ENCODE assay signal across 8 cellular contexts in genomic region chr15:72116680-72117447, GRCh38. TPM values are rescaled to one million over a fixed set of nuclear protein-coding genes. Genes with fewer than 3 reads are reported as not detected.
A peak's percentile ranks its signal among the peaks of the same experiment; 100 is the strongest.
DNase-seq lines count a peak whose midpoint lies in the region; ATAC-seq and TF ChIP-seq lines count a peak whose summit lies in the region.

No MANE protein-coding gene starts in this region.

- no peak for TF ChIP-seq POLR2A in GM18505 (IDR thresholded peaks at IDR 0.05; ENCODE audit: borderline replicate concordance, extremely low read depth, insufficient read depth, insufficient read length)

- H3K4me3 ChIP-seq in LNCaP clone FGC (ENCODE audit: low read depth, low read length), result peak overlapping the region; percentile 68
- H3K4me3 ChIP-seq in heart right ventricle, result peak overlapping the region; percentile 74 to 98 (median 92)
- H3K4me3 ChIP-seq in trophoblast cell (ENCODE audit: low read depth, low read length), result peak overlapping the region; percentile 98

- peaks cover 4% of the 10 kb centered on the region for H3K27me3 Mint-ChIP-seq in activated naive CD8-positive, alpha-beta T cell treated with anti-CD3 and anti-CD28 coated beads, Interleukin-2, amount 10 ng/mL, durations not matched to agents 7 days and 5 days

- H3K14ac ChIP-seq in trophoblast cell (ENCODE audit: low read length), result no peak overlapping the region

- H3K4me1 ChIP-seq in heart right ventricle (peaks cover 3 to 55% (median 30%) of the 10 kb centered on the region in 9 donors), trophoblast cell (ENCODE audit: control insufficient read depth in 1 of 2, insufficient read depth in 2 of 2, low read length in 2 of 2) (peaks cover 0 to 2% of the 10 kb centered on the region in 2 experiments)

- no peaks in the 10 kb centered on the region for H3K9me3 ChIP-seq in heart right ventricle
- H3K9me3 ChIP-seq in trophoblast cell (ENCODE audit: insufficient read depth, low read depth, low read length), result no peaks in the 10 kb centered on the region

- H3K4ac ChIP-seq in trophoblast cell (ENCODE audit: low read depth, low read length), result no peak overlapping the region

- H2AK5ac ChIP-seq in trophoblast cell (ENCODE audit: low read length), result no peak overlapping the region

- H3K36me3 ChIP-seq in heart right ventricle (no peaks in the 10 kb centered on the region), trophoblast cell (ENCODE audit: control insufficient read depth in 1 of 2, insufficient read depth in 2 of 2, low read length in 2 of 2) (no peaks in the 10 kb centered on the region)

- DNase-seq in AG08395 (ENCODE audit: low spot score) (peak; percentile 17), LNCaP clone FGC (ENCODE audit: low read depth) (no peak), heart right ventricle (peak in 1 of 2 donors; percentile 45), trophoblast cell (peak; percentile 2 to 28), NCI-H1930 (lab: John Stamatoyannopoulos, UW) (no peak)
- no peak for DNase-seq in activated naive CD8-positive, alpha-beta T cell treated with anti-CD3 and anti-CD28 coated beads, Interleukin-2, amount 10 ng/mL, durations not matched to agents 7 days and 5 days

- no peak overlapping the region for H2BK120ac ChIP-seq in trophoblast cell (ENCODE audit: insufficient read depth, low read length, poor library complexity)

- H2BK12ac ChIP-seq in trophoblast cell (ENCODE audit: low read length), result no peak overlapping the region

- POLR2A ChIA-PET in activated naive CD8-positive, alpha-beta T cell treated with anti-CD3 and anti-CD28 coated beads, Interleukin-2, amount 10 ng/mL, durations not matched to agents 7 days and 5 days (lab: Charles Lee), result interaction anchor here (0.5 to 1.5 kb wide), 2 partner anchors 10 to 1834 kb away, joined by 3 read pairs; no protein-coding TSS in a partner anchor

- H4K91ac ChIP-seq in trophoblast cell (ENCODE audit: low read depth, low read length), result no peak overlapping the region

- no peaks in the 10 kb centered on the region for H3K36me3 Mint-ChIP-seq in activated naive CD8-positive, alpha-beta T cell treated with anti-CD3 and anti-CD28 coated beads, Interleukin-2, amount 10 ng/mL, durations not matched to agents 7 days and 5 days

- H3K27ac Mint-ChIP-seq in activated naive CD8-positive, alpha-beta T cell treated with anti-CD3 and anti-CD28 coated beads, Interleukin-2, amount 10 ng/mL, durations not matched to agents 7 days and 5 days, result peak overlapping the region; percentile 90

- no peak overlapping the region for H3K18ac ChIP-seq in trophoblast cell (ENCODE audit: low read length)

- H3K9me3 Mint-ChIP-seq in activated naive CD8-positive, alpha-beta T cell treated with anti-CD3 and anti-CD28 coated beads, Interleukin-2, amount 10 ng/mL, durations not matched to agents 7 days and 5 days, result no peaks in the 10 kb centered on the region

- H3K27me3 ChIP-seq in heart right ventricle (no peaks in the 10 kb centered on the region), trophoblast cell (ENCODE audit: insufficient read depth, low read length) (no peaks in the 10 kb centered on the region)

- no peak overlapping the region for H2BK5ac ChIP-seq in trophoblast cell (ENCODE audit: low read depth, low read length, poor library complexity)

- peak overlapping the region; percentile 0 for H3K9ac ChIP-seq in trophoblast cell (ENCODE audit: low read length)

- H3K4me1 Mint-ChIP-seq in activated naive CD8-positive, alpha-beta T cell treated with anti-CD3 and anti-CD28 coated beads, Interleukin-2, amount 10 ng/mL, durations not matched to agents 7 days and 5 days, result peaks cover 27% of the 10 kb centered on the region

- no peak overlapping the region for H4K12ac ChIP-seq in trophoblast cell (ENCODE audit: low read depth, low read length)

- WGBS in heart right ventricle, 2 donors, result 1 to 2% methylated on average over 23 of the region's 23 CpGs
- WGBS in trophoblast cell (ENCODE audit: extremely low coverage, insufficient coverage, insufficient read length), result no CpG with 5 or more reads among the region's 23 CpGs

- intact Hi-C loops in heart right ventricle (cut with DNase I), result loop anchor here in 1 of 10 donors (10.0 kb wide), 1 partner anchor 72 kb away; no protein-coding TSS in a partner anchor

- H3K27ac ChIP-seq in heart right ventricle (peak overlapping the region; percentile 88 to 99 (median 98)), trophoblast cell (ENCODE audit: low read depth, low read length) (peak overlapping the region; percentile 86)

- peak overlapping the region; percentile 88 for H3K4me3 Mint-ChIP-seq in activated naive CD8-positive, alpha-beta T cell treated with anti-CD3 and anti-CD28 coated beads, Interleukin-2, amount 10 ng/mL, durations not matched to agents 7 days and 5 days

- H3K79me2 ChIP-seq in trophoblast cell (ENCODE audit: control insufficient read depth, insufficient read depth, low read length, poor library complexity), result peaks cover 2% of the 10 kb centered on the region

- H2AFZ ChIP-seq in trophoblast cell (ENCODE audit: insufficient read depth, low read length, poor library complexity), result peak overlapping the region; percentile 98

- peak overlapping the region; percentile 91 for H3K4me2 ChIP-seq in trophoblast cell (ENCODE audit: low read length)

- TF ChIP-seq CTCF in LNCaP clone FGC (IDR thresholded peaks at IDR 0.05; ENCODE audit: control insufficient read depth, extremely low read depth, insufficient read depth) (no peak), heart right ventricle (IDR thresholded peaks at IDR 0.05) (no peak)

- ATAC-seq in GM18505 (IDR thresholded peaks at IDR 0.05; ENCODE audit: unreplicated experiment) (peak; percentile 1), heart right ventricle (peak; percentile 0 to 29 (median 14)), HG02678 (IDR thresholded peaks at IDR 0.05; ENCODE audit: unreplicated experiment) (no peak)
- no peak for ATAC-seq in activated naive CD8-positive, alpha-beta T cell treated with anti-CD3 and anti-CD28 coated beads, Interleukin-2, amount 10 ng/mL, durations not matched to agents 7 days and 5 days (ENCODE audit: low read depth)

- peaks cover 8% of the 10 kb centered on the region for H3K79me1 ChIP-seq in trophoblast cell (ENCODE audit: low read length)

- H4K8ac ChIP-seq in trophoblast cell (ENCODE audit: low read depth, low read length), result no peak overlapping the region

- no peak overlapping the region for H3K23ac ChIP-seq in trophoblast cell (ENCODE audit: low read length)

RNA-seq across cellular contexts. Expression of gene MYO9A, which starts 1.1 kb away (rescaled TPM):
- total RNA-seq in activated naive CD8-positive, alpha-beta T cell treated with anti-CD3 and anti-CD28 coated beads, Interleukin-2, amount 10 ng/mL, durations not matched to agents 7 days and 5 days, result 10 to 100 TPM; 24.1 to 31.2 TPM
- 10 to 100 TPM; 23.4 to 36.9 (median 30.0) TPM for total RNA-seq in heart right ventricle
- 1 to 10 TPM; 3.7 to 4.4 TPM for polyA plus RNA-seq in heart right ventricle
- 8.7 and 9.0 TPM in 2 replicates for polyA plus RNA-seq in trophoblast cell (2013)

RNA-seq across cellular contexts. Expression of gene SENP8, which starts 1.3 kb away (rescaled TPM):
- 1 to 10 TPM; 1.2 to 1.3 TPM for total RNA-seq in activated naive CD8-positive, alpha-beta T cell treated with anti-CD3 and anti-CD28 coated beads, Interleukin-2, amount 10 ng/mL, durations not matched to agents 7 days and 5 days
- total RNA-seq in heart right ventricle, result 1 to 10 TPM; 5.2 to 8.8 (median 6.7) TPM
- polyA plus RNA-seq in heart right ventricle, result 1 to 10 TPM; 1.8 to 3.2 TPM
- polyA plus RNA-seq in trophoblast cell (2013), result 2.2 and 2.3 TPM in 2 replicates

Comparison
In these comparisons a context has a peak if more than half of its experiments do, and no peak if none do; other contexts are left out.
1. DNase-seq: peak in AG08395 (single experiment) and trophoblast cell (2 of 2); none in LNCaP clone FGC (single experiment), activated naive CD8-positive, alpha-beta T cell treated with anti-CD3 and anti-CD28 coated beads, Interleukin-2, amount 10 ng/mL, durations not matched to agents 7 days and 5 days (single experiment) and NCI-H1930 (0 of 2).
2. ATAC-seq: peak in GM18505 (single experiment) and heart right ventricle (8 of 8); none in activated naive CD8-positive, alpha-beta T cell treated with anti-CD3 and anti-CD28 coated beads, Interleukin-2, amount 10 ng/mL, durations not matched to agents 7 days and 5 days (single experiment) and HG02678 (single experiment).
3. Peak in every context shown above with its lines, with median percentiles within 50 percentile points of each other: H3K4me3 ChIP-seq.